In the genomic region with DNA sequence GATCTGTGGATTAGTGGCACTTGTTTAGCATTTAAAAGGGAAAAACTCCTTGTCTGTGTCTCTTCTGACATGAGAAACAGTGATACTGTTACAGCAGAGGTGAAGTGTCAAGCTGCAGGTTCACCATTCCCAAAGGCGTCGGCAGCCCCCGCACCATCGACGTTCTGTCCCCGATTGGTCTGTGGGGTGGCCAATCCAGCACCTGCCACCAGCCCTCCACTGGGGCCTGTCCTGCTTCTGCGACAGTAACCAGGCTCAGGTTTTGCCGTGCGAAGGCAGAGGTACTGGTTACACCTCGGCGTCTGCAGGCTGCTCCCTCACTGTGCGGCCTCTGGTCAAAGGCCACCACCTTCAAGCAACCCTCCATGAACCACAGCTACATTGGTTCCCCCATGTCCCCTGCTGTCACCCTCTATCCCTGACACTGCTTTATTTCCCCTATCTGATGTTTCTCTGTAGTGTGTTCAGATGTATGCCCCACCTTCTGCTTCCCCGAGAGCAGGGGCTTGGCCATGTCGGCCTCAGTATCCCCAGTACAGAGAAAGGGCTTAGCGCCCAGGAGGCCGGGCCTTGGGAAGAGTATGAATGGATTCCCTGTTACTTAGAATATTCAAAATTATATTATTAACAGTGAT, we compare ENCODE assay signal across 25 cellular contexts. TPM values are rescaled to one million over a fixed set of nuclear protein-coding genes. Genes with fewer than 3 reads are reported as not detected.
"Had no signal": no experiment of that assay in that cellular context is flagged by ENCODE, and none has a peak within 500 bp of the region (broad histone marks: within the 10 kb centered on the region; RNA-seq: fewer than 3 reads in every experiment).

No MANE protein-coding gene starts in this region.

- H3K4me3 ChIP-seq: dorsolateral prefrontal cortex, left lung, thyroid gland had no signal

- H2AFZ ChIP-seq: parathyroid adenoma had no signal

- FAIRE-seq: colon, kidney had no signal

- H3K9ac ChIP-seq: parathyroid adenoma had no signal

- ATAC-seq: activated T-cell treated with anti-CD3 and anti-CD28 coated beads, Interleukin-2, amount 50 U/mL, for 72 hours; left lung; SK-N-SH treated with all-trans-retinoic acid at 6 μM for 48 hours; T-cell had no signal

- DNase-seq: activated B cell treated with CpG ODN at 0.5 μM for 24 hours; activated CD4-positive, alpha-beta T cell treated with anti-CD3 and anti-CD28 coated beads for 4 hours; activated gamma-delta T cell; activated T-cell treated with anti-CD3 and anti-CD28 coated beads, Interleukin-2, amount 50 U/mL, for 72 hours; amygdala; central memory CD4-positive, alpha-beta T cell; foreskin melanocyte; glutamatergic neuron; kidney; naive B cell; retina; stimulated activated CD4-positive, alpha-beta T cell treated with anti-CD3 and anti-CD28 coated beads, Interleukin-12 subunit alpha, Interleukin-12 subunit beta, amount 100 ng/mL, for 4 hours; stimulated activated CD4-positive, alpha-beta T cell treated with anti-CD3 and anti-CD28 coated beads, Interleukin-1b, Interleukin-23, amount 100 ng/mL, for 48 hours; stimulated activated naive CD4-positive, alpha-beta T cell; T-cell; thyroid gland had no signal

- H3K27ac ChIP-seq: dorsolateral prefrontal cortex, epithelial cell of prostate, left lung, parathyroid adenoma, thyroid gland had no signal

- H3K36me3 ChIP-seq: thyroid gland had no signal

- H3K9me3 Mint-ChIP-seq: activated B cell treated with CpG ODN at 0.5 μM for 24 hours; activated CD4-positive, alpha-beta memory T cell treated with anti-CD3 and anti-CD28 coated beads for 36 hours; activated T-cell treated with anti-CD3 and anti-CD28 coated beads, Interleukin-2, amount 50 U/mL, for 72 hours; naive B cell; T-cell had no signal

- H3K4me1 ChIP-seq: parathyroid adenoma, thyroid gland had no signal

- H3K27me3 Mint-ChIP-seq: activated B cell treated with CpG ODN at 0.5 μM for 24 hours; activated CD4-positive, alpha-beta memory T cell treated with anti-CD3 and anti-CD28 coated beads for 36 hours; activated naive CD8-positive, alpha-beta T cell; naive B cell; T-cell had no signal

- H3K79me2 ChIP-seq: parathyroid adenoma had no signal

- H3K4me3 Mint-ChIP-seq: activated B cell treated with CpG ODN at 0.5 μM for 24 hours; activated CD4-positive, alpha-beta memory T cell treated with anti-CD3 and anti-CD28 coated beads for 36 hours; activated naive CD8-positive, alpha-beta T cell; activated T-cell treated with anti-CD3 and anti-CD28 coated beads, Interleukin-2, amount 50 U/mL, for 72 hours; naive B cell; T-cell had no signal

- H3K27me3 ChIP-seq: dorsolateral prefrontal cortex, left lung, thyroid gland had no signal

- H3K9me3 ChIP-seq: left lung, thyroid gland had no signal

- H3K27ac Mint-ChIP-seq: activated B cell treated with CpG ODN at 0.5 μM for 24 hours; activated CD4-positive, alpha-beta memory T cell treated with anti-CD3 and anti-CD28 coated beads for 36 hours; activated naive CD8-positive, alpha-beta T cell; activated T-cell treated with anti-CD3 and anti-CD28 coated beads, Interleukin-2, amount 50 U/mL, for 72 hours; T-cell had no signal

RNA-seq across cellular contexts. Expression of a gene that starts 46.9 kb away (rescaled TPM):
- total RNA-seq: activated B cell treated with CpG ODN at 0.5 μM for 24 hours; activated CD4-positive, alpha-beta memory T cell treated with anti-CD3 and anti-CD28 coated beads for 36 hours; activated T-cell treated with anti-CD3 and anti-CD28 coated beads, Interleukin-2, amount 50 U/mL, for 72 hours; mononuclear cell; T-cell had no signal
